ENCODE assay signal across 8 cellular contexts in genomic region chr13:52012512-52012836, GRCh38. TPM values are rescaled to one million over a fixed set of nuclear protein-coding genes. Genes with fewer than 3 reads are reported as not detected.
DNase-seq lines count a peak whose midpoint lies in the region; ATAC-seq, FAIRE-seq and TF ChIP-seq lines count a peak whose summit lies in the region.

No MANE protein-coding gene starts in this region.

- peak overlapping the region; percentile 94 for H2AFZ ChIP-seq in PC-3 (ENCODE audit: low read length)

- H3K9me3 Mint-ChIP-seq in progenitor cell of endocrine pancreas (ENCODE audit: low read depth) = peaks cover 4% of the 10 kb centered on the region

- H3K27me3 Mint-ChIP-seq in progenitor cell of endocrine pancreas = no peaks in the 10 kb centered on the region

- H3K36me3 ChIP-seq in PC-3 (ENCODE audit: low read depth, low read length) = no peaks in the 10 kb centered on the region

- H3K9ac ChIP-seq in PC-3 (ENCODE audit: low read length) = peak overlapping the region; percentile 91

- POLR2A ChIA-PET in PC-3 (lab: Charles Lee; ENCODE audit: unreplicated experiment) = interaction anchor here (0.6 to 0.7 kb wide), 2 partner anchors 38 to 109 kb away, joined by 3 read pairs; no protein-coding TSS in a partner anchor

- H3K27ac Mint-ChIP-seq in progenitor cell of endocrine pancreas = peak overlapping the region; percentile 99

- ATAC-seq in PC-3 (no peak), HG02759 (IDR thresholded peaks at IDR 0.05; ENCODE audit: unreplicated experiment) (no peak)

- CTCF ChIA-PET in PC-3 (lab: Charles Lee) = interaction anchor here (0.7 kb wide), 1 partner anchor 54 kb away, joined by 5 read pairs; no protein-coding TSS in a partner anchor

- peak overlapping the region; percentile 100 for H3K4me3 Mint-ChIP-seq in progenitor cell of endocrine pancreas (ENCODE audit: low read depth)

- no peaks in the 10 kb centered on the region for H4K20me1 ChIP-seq in PC-3 (ENCODE audit: low read length)

- intact Hi-C loops in PC-3 (cut with micrococcal nuclease) = loop anchor here (5.0 kb wide), 1 partner anchor 180 kb away; no protein-coding TSS in a partner anchor

- TSS peak; percentile 75 for BruUV-seq in PC-3 (replicated peaks; lab: Mats Ljungman, UMichigan)

- TF ChIP-seq POLR2A in erythroblast (IDR thresholded peaks at IDR 0.05; ENCODE audit: low read length) = peak; percentile 53

- TF ChIP-seq CTCF in GM12875 (IDR thresholded peaks at IDR 0.05; ENCODE audit: borderline replicate concordance, insufficient read depth, low read depth, low read length) (no peak), PC-3 (conservative IDR thresholded peaks at IDR 0.05; ENCODE audit: low read depth, low read length) (no peak), progenitor cell of endocrine pancreas (IDR thresholded peaks at IDR 0.05; ENCODE audit: unreplicated experiment) (no peak), D721Med (IDR thresholded peaks at IDR 0.05; ENCODE audit: insufficient read depth, missing control alignments) (no peak)

- no peak for FAIRE-seq in D721Med (lab: Jason Lieb, UNC)

- H3K4me3 ChIP-seq in GM12875 (ENCODE audit: low read depth, low read length) (peak overlapping the region; percentile 69), PC-3 (ENCODE audit: low read length) (peak overlapping the region; percentile 90)

- peaks cover 30% of the 10 kb centered on the region for H3K4me1 Mint-ChIP-seq in progenitor cell of endocrine pancreas (ENCODE audit: low read depth)

- H3K4me1 ChIP-seq in PC-3 (ENCODE audit: insufficient read depth, low read length) = peaks cover 7% of the 10 kb centered on the region

- DNase-seq in PC-3 (no peak), erythroblast (lab: John Stamatoyannopoulos, UW) (no peak), progenitor cell of endocrine pancreas (ENCODE audit: low spot score, unreplicated experiment) (no peak), D721Med (ENCODE audit: insufficient read length, low spot score) (no peak), NCI-H510A (lab: John Stamatoyannopoulos, UW) (no peak), T1000 (lab: John Stamatoyannopoulos, UW) (no peak)

- no peaks in the 10 kb centered on the region for H3F3A ChIP-seq in PC-3 (ENCODE audit: low read length, unreplicated experiment)

- no peak overlapping the region for H3K27ac ChIP-seq in PC-3 (ENCODE audit: low read length)

- H3K27me3 ChIP-seq in PC-3 (ENCODE audit: low read length) = no peaks in the 10 kb centered on the region

- peaks cover 35% of the 10 kb centered on the region for H3K79me2 ChIP-seq in PC-3 (ENCODE audit: low read length)

- H3K9me2 ChIP-seq in PC-3 (replicated peaks; ENCODE audit: low read length) = no peaks in the 10 kb centered on the region

- H3K4me2 ChIP-seq in PC-3 (ENCODE audit: low read length) = peak overlapping the region; percentile 92

- no peaks in the 10 kb centered on the region for H3K9me3 ChIP-seq in PC-3 (ENCODE audit: low read length)

- peaks cover 12% of the 10 kb centered on the region for H3K36me3 Mint-ChIP-seq in progenitor cell of endocrine pancreas (ENCODE audit: insufficient read depth)

RNA-seq across cellular contexts. Expression of gene ALG11, which starts 0.3 kb away (rescaled TPM):
- total RNA-seq in PC-3 (2014; rRNA removed) = 7.3 and 9.0 TPM in 2 replicates
- 39.4 and 45.1 TPM in 2 replicates for total RNA-seq in progenitor cell of endocrine pancreas

RNA-seq across cellular contexts. Expression of gene ATP7B, which starts 1.2 kb away (rescaled TPM):
- total RNA-seq in PC-3 (2014; rRNA removed) (4.4 and 5.2 TPM in 2 replicates), progenitor cell of endocrine pancreas (59.4 and 63.2 TPM in 2 replicates)

RNA-seq across cellular contexts. Expression of gene UTP14C, which starts 12.0 kb away (rescaled TPM):
- total RNA-seq in PC-3 (2014; rRNA removed) (5.0 and 7.4 TPM in 2 replicates), progenitor cell of endocrine pancreas (22.6 and 23.5 TPM in 2 replicates)
